Comparison of ENCODE assay signal across 7 cellular contexts in genomic region chr13:88450515-88450914, GRCh38.
"Had no signal": no experiment of that assay in that cellular context is flagged by ENCODE, and none has a peak within 500 bp of the region (broad histone marks: within the 10 kb centered on the region; RNA-seq: fewer than 3 reads in every experiment).

No MANE protein-coding gene starts in this region.

- H3K4me2 ChIP-seq: KMS-11 had no signal

- ATAC-seq: HepG2, K562 had no signal

- H3K27ac ChIP-seq: HL-60, KMS-11 had no signal

- H3K9ac ChIP-seq: KMS-11 had no signal

- DNase-seq: IMR-90, KBM-7, KG1 had no signal

- H3K4me3 ChIP-seq: K562 had no signal
